ENCODE assay signal across 9 cellular contexts in the genomic region with DNA sequence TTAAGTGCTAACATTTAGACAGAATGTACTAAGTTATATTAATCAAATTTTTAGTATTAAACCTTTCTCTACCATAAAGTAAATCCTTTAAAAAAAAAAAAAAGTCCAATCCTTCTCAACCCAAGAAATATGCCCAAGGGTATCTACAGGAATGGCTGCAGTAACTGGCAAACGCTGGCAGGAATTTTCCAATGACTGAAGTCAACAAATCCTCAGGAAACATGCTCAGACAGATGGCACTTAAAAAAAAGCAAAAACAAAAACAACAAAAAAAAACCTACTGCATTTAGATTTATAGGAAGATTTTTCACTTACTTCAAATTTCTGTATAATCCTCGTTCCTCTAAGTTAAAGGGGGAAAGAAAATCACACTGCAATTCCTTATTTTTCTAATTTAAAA. TPM values are rescaled to one million over a fixed set of nuclear protein-coding genes. Genes with fewer than 3 reads are reported as not detected.
DNase-seq lines count a peak whose midpoint lies in the region; ATAC-seq, FAIRE-seq and TF ChIP-seq lines count a peak whose summit lies in the region.
"Had no signal": no experiment of that assay in that cellular context is flagged by ENCODE, and none has a peak within 500 bp of the region (broad histone marks: within the 10 kb centered on the region; RNA-seq: fewer than 3 reads in every experiment).

No MANE protein-coding gene starts in this region.

- H3K9me3 Mint-ChIP-seq in astrocyte (ENCODE audit: unreplicated experiment): no peaks in the 10 kb centered on the region

- FAIRE-seq in astrocyte (lab: Jason Lieb, UNC): no peak

- H3K4me3 ChIP-seq in HUES48 (ENCODE audit: low read depth, low read length) (peak overlapping the region; percentile 30), astrocyte (ENCODE audit: insufficient read depth, low read depth, low read length) (peak overlapping the region; percentile 41), right cardiac atrium (ENCODE audit: low read length) (peak overlapping the region; percentile 87), skeletal muscle satellite cell (ENCODE audit: low read length) (peak overlapping the region; percentile 53)

- no peaks in the 10 kb centered on the region for H3K27me3 Mint-ChIP-seq in astrocyte (ENCODE audit: low read depth, unreplicated experiment)

- H3K4me1 Mint-ChIP-seq in astrocyte (ENCODE audit: low read depth, unreplicated experiment): peaks cover 40% of the 10 kb centered on the region

- intact Hi-C loops in right cardiac atrium (cut with DNase I): loop anchor here in 2 of 4 donors (5.0 to 10.0 kb wide), 3 partner anchors 37 to 101 kb away; no protein-coding TSS in a partner anchor

- H3K27me3 ChIP-seq in HUES48 (ENCODE audit: control insufficient read depth, insufficient read depth, low read length): no peaks in the 10 kb centered on the region
- H3K27me3 ChIP-seq in astrocyte (ENCODE audit: insufficient read depth, low read length): no peaks in the 10 kb centered on the region
- no peaks in the 10 kb centered on the region for H3K27me3 ChIP-seq in right cardiac atrium (ENCODE audit: control insufficient read depth, insufficient read depth)
- H3K27me3 ChIP-seq in skeletal muscle satellite cell (ENCODE audit: control insufficient read depth, insufficient read depth, low read length): no peaks in the 10 kb centered on the region

- H3K27ac ChIP-seq in HUES48 (ENCODE audit: low read depth, low read length) (peak overlapping the region; percentile 86), astrocyte (ENCODE audit: low read depth, low read length) (peak overlapping the region; percentile 86), right cardiac atrium (ENCODE audit: low read length) (no peak overlapping the region)

- H3K36me3 Mint-ChIP-seq in astrocyte (ENCODE audit: low read depth, unreplicated experiment): peaks cover 2% of the 10 kb centered on the region

- TF ChIP-seq CTCF in astrocyte (IDR thresholded peaks at IDR 0.05; ENCODE audit: insufficient read depth, low read depth, low read length): no peak

- peaks cover 40% of the 10 kb centered on the region for H3K79me2 ChIP-seq in astrocyte (ENCODE audit: insufficient read depth, low read length)

- H4K20me1 ChIP-seq in astrocyte (ENCODE audit: insufficient read depth, low read length): peaks cover 17% of the 10 kb centered on the region

- 48% methylated on average over 2 of the region's 2 CpGs for WGBS in right cardiac atrium

- H3K4me1 ChIP-seq in HUES48 (ENCODE audit: control insufficient read depth, insufficient read depth, low read length) (peaks cover 35% of the 10 kb centered on the region), astrocyte (ENCODE audit: insufficient read depth, low read length) (peaks cover 39% of the 10 kb centered on the region), right cardiac atrium (ENCODE audit: control insufficient read depth, insufficient read depth, low read length) (peaks cover 5% of the 10 kb centered on the region), skeletal muscle satellite cell (ENCODE audit: control insufficient read depth, insufficient read depth, low read length) (peaks cover 50% of the 10 kb centered on the region)

- H3K4me2 ChIP-seq in astrocyte (ENCODE audit: low read length) (peak overlapping the region; percentile 76), skeletal muscle satellite cell (ENCODE audit: low read length) (peak overlapping the region; percentile 70)

- H3K9ac ChIP-seq in HUES48 (ENCODE audit: low read depth, low read length) (no peak overlapping the region), astrocyte (ENCODE audit: low read length) (peak overlapping the region; percentile 70), skeletal muscle satellite cell (ENCODE audit: low read depth, low read length) (peak overlapping the region; percentile 74)

- peak overlapping the region; percentile 87 for H3K4me3 Mint-ChIP-seq in astrocyte (ENCODE audit: unreplicated experiment)

- no peak overlapping the region for H2AFZ ChIP-seq in astrocyte (ENCODE audit: low read depth, low read length)

- H3K9me3 ChIP-seq in HUES48 (ENCODE audit: control insufficient read depth, insufficient read depth, low read length) (no peaks in the 10 kb centered on the region), astrocyte (ENCODE audit: insufficient read depth, low read depth, low read length) (no peaks in the 10 kb centered on the region), right cardiac atrium (ENCODE audit: control insufficient read depth, low read length) (no peaks in the 10 kb centered on the region), skeletal muscle satellite cell (replicated peaks; ENCODE audit: low read length) (no peaks in the 10 kb centered on the region)

- H3K27ac Mint-ChIP-seq in astrocyte (ENCODE audit: unreplicated experiment): peak overlapping the region; percentile 93

- ATAC-seq in right cardiac atrium (no peak), HG03097 (IDR thresholded peaks at IDR 0.05; ENCODE audit: low FRiP score, unreplicated experiment) (no peak)

- H3K36me3 ChIP-seq in HUES48 (ENCODE audit: control insufficient read depth, insufficient read depth, low read length) (no peaks in the 10 kb centered on the region), astrocyte (ENCODE audit: insufficient read depth, low read length) (peaks cover 4% of the 10 kb centered on the region), skeletal muscle satellite cell (ENCODE audit: insufficient read depth, low read length) (no peaks in the 10 kb centered on the region)

- DNase-seq in astrocyte (ENCODE audit: low read depth) (no peak), right cardiac atrium (no peak), NCI-H69 (lab: John Stamatoyannopoulos, UW) (no peak), T-helper 9 cell (no peak), activated gamma-delta T cell treated with Interleukin-2 at 50 U/mL for 16 hours (no peak)
- DNase-seq: NCI-H2107 had no signal

RNA-seq across cellular contexts. Expression of a gene that starts 0.7 kb away (rescaled TPM):
- total RNA-seq in astrocyte: 70.4 and 73.3 TPM in 2 replicates
- 100 to 1,000 TPM; 254 to 374 (median 287) TPM for total RNA-seq in right cardiac atrium
- polyA plus RNA-seq in right cardiac atrium: 106 TPM
- total RNA-seq in skeletal muscle satellite cell (2012; rRNA removed): 50.7 and 58.3 TPM in 2 replicates

Comparison
In these comparisons a context has a peak if more than half of its experiments do, and no peak if none do; other contexts are left out.
1. H3K4me3 ChIP-seq: peak in every context shown above with its lines; median percentile 87 in right cardiac atrium; 53 in skeletal muscle satellite cell; 41 in astrocyte; 30 in HUES48.